1 cellular context compared by ENCODE assay signal in the genomic region with DNA sequence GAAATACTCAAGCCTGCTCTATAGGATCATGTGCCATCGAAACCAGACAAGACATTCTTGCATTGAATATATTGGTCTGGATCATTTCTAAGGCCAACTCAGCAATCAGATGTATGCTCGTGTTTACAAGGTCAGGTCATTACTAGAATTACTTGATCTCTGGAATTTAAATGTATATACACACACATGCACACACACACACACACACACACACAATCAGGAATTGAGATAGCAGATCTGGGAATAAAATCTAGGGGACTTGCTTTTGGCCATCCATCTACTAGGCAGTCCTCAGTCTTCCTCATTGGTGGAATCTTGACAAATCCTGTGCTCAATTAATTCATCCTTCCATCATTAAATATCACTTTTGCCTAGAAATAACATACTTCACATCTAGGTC.
TF ChIP-seq lines count a peak whose summit lies in the region.

No MANE protein-coding gene starts in this region.

TF ChIP-seq in endothelial cell of umbilical vein, 7 proteins besides CTCF, POLR2A, EP300 and RAD21:
- TF ChIP-seq, protein P1, sequence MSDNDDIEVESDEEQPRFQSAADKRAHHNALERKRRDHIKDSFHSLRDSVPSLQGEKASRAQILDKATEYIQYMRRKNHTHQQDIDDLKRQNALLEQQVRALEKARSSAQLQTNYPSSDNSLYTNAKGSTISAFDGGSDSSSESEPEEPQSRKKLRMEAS (IDR thresholded peaks at IDR 0.05; ENCODE audit: insufficient read depth, insufficient read length), result no peak
- TF ChIP-seq EZH2 (IDR thresholded peaks at IDR 0.05; ENCODE audit: borderline replicate concordance, low read depth, low read length, severe bottlenecking), result no peak
- TF ChIP-seq FOS (IDR thresholded peaks at IDR 0.05; ENCODE audit: borderline replicate concordance, insufficient read depth, low read length), result no peak
- no peak for TF ChIP-seq MYC (IDR thresholded peaks at IDR 0.05; ENCODE audit: low read depth, low read length)
- TF ChIP-seq GATA2 (IDR thresholded peaks at IDR 0.05; ENCODE audit: insufficient read depth, insufficient read length, low read depth, low read length), result no peak
- TF ChIP-seq JUN (IDR thresholded peaks at IDR 0.05; ENCODE audit: borderline replicate concordance, insufficient read depth, insufficient read length, low read depth), result no peak
- no peak for TF ChIP-seq POLR2AphosphoS5 (IDR thresholded peaks at IDR 0.05; ENCODE audit: insufficient read depth, low read depth, low read length)
TF ChIP-seq in endothelial cell of umbilical vein: peak in this region for 0.
